Comparison of ENCODE assay signal across 1 cellular context in genomic region chr15:82313446-82313845, GRCh38.
TF ChIP-seq lines count a peak whose summit lies in the region.

No MANE protein-coding gene starts in this region.

TF ChIP-seq in WTC11, 78 proteins besides CTCF, POLR2A, EP300 and RAD21 (continued from another document):
- TF ChIP-seq ERG (CRISPR knock-in tag; IDR thresholded peaks at IDR 0.05) (no peak), ZNF396 (CRISPR knock-in tag; IDR thresholded peaks at IDR 0.05; ENCODE audit: borderline replicate concordance) (no peak), OVOL2 (CRISPR knock-in tag; IDR thresholded peaks at IDR 0.05; ENCODE audit: borderline replicate concordance) (no peak), IRF2 (CRISPR knock-in tag; IDR thresholded peaks at IDR 0.05; ENCODE audit: borderline replicate concordance, low read depth) (no peak), ETV6 (CRISPR knock-in tag; IDR thresholded peaks at IDR 0.05) (no peak), ZNF532 (CRISPR knock-in tag; IDR thresholded peaks at IDR 0.05; ENCODE audit: borderline replicate concordance) (no peak)
